1 cellular context compared by ENCODE assay signal in the genomic region with DNA sequence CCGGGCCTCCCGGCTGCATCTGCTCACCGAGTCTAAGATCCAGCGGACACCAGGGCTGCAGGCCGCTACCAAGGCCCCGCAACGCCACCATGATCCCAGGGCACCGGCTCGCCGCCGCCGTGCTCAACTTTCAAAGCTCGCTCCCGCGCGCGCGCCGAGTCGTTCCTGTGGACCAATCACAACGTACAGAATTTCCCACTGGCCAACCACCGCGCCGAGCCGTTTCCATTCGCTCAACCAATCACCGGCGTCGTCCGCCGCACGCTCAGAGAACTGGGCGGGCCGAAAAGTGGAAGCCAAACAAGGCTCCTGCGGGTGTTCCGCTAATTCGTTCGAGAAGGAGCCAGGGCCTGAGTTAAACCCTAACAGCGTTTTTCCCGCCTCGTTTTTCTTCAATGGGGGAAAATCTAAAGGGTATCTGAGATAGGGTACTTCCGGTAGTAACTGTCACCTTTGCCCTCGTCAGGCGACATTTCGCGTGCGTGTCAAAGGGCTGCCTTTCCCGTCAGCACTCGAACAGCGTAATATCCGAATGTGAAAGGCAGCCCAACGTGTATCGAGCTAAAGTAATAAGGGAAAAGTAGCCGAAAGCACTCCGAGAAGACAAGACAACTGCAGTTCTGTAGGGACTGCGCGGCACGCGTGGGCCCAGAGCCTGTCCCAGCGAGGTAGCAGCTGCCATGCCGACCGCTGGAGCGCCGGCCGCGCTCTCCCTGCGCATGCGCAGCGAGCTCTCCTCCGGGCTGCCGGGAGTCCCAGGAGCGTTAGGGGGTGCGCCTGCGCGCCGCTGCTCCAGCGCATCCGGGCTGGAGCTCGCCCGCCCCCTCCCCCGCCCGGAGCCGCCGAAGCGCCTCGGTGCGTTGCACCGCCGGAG.
TF ChIP-seq lines count a peak whose summit lies in the region.

A gene with protein sequence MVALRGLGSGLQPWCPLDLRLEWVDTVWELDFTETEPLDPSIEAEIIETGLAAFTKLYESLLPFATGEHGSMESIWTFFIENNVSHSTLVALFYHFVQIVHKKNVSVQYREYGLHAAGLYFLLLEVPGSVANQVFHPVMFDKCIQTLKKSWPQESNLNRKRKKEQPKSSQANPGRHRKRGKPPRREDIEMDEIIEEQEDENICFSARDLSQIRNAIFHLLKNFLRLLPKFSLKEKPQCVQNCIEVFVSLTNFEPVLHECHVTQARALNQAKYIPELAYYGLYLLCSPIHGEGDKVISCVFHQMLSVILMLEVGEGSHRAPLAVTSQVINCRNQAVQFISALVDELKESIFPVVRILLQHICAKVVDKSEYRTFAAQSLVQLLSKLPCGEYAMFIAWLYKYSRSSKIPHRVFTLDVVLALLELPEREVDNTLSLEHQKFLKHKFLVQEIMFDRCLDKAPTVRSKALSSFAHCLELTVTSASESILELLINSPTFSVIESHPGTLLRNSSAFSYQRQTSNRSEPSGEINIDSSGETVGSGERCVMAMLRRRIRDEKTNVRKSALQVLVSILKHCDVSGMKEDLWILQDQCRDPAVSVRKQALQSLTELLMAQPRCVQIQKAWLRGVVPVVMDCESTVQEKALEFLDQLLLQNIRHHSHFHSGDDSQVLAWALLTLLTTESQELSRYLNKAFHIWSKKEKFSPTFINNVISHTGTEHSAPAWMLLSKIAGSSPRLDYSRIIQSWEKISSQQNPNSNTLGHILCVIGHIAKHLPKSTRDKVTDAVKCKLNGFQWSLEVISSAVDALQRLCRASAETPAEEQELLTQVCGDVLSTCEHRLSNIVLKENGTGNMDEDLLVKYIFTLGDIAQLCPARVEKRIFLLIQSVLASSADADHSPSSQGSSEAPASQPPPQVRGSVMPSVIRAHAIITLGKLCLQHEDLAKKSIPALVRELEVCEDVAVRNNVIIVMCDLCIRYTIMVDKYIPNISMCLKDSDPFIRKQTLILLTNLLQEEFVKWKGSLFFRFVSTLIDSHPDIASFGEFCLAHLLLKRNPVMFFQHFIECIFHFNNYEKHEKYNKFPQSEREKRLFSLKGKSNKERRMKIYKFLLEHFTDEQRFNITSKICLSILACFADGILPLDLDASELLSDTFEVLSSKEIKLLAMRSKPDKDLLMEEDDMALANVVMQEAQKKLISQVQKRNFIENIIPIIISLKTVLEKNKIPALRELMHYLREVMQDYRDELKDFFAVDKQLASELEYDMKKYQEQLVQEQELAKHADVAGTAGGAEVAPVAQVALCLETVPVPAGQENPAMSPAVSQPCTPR (N-terminal part only) (minus strand): TSS at position 132 of the 874 bp plus-strand sequence. CDS start 41 bp downstream, at position 91.
A gene (plus strand): TSS at position 836 of the 874 bp plus-strand sequence. CDS start 452 bp downstream, outside the sequence.

TF ChIP-seq in HEK293, 187 proteins besides CTCF, POLR2A, EP300 and RAD21 (continued from another document):
- TF ChIP-seq, protein P1, sequence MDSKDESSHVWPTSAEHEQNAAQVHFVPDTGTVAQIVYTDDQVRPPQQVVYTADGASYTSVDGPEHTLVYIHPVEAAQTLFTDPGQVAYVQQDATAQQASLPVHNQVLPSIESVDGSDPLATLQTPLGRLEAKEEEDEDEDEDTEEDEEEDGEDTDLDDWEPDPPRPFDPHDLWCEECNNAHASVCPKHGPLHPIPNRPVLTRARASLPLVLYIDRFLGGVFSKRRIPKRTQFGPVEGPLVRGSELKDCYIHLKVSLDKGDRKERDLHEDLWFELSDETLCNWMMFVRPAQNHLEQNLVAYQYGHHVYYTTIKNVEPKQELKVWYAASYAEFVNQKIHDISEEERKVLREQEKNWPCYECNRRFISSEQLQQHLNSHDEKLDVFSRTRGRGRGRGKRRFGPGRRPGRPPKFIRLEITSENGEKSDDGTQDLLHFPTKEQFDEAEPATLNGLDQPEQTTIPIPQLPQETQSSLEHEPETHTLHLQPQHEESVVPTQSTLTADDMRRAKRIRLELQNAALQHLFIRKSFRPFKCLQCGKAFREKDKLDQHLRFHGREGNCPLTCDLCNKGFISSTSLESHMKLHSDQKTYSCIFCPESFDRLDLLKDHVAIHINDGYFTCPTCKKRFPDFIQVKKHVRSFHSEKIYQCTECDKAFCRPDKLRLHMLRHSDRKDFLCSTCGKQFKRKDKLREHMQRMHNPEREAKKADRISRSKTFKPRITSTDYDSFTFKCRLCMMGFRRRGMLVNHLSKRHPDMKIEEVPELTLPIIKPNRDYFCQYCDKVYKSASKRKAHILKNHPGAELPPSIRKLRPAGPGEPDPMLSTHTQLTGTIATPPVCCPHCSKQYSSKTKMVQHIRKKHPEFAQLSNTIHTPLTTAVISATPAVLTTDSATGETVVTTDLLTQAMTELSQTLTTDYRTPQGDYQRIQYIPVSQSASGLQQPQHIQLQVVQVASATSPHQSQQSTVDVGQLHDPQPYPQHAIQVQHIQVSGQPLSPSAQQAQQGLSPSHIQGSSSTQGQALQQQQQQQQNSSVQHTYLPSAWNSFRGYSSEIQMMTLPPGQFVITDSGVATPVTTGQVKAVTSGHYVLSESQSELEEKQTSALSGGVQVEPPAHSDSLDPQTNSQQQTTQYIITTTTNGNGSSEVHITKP (tag by site-specific recombination; IDR thresholded peaks at IDR 0.05): no peak
- no peak for TF ChIP-seq ZNF16 (tag by site-specific recombination; IDR thresholded peaks at IDR 0.05; ENCODE audit: low read depth)
- TF ChIP-seq, protein P2, sequence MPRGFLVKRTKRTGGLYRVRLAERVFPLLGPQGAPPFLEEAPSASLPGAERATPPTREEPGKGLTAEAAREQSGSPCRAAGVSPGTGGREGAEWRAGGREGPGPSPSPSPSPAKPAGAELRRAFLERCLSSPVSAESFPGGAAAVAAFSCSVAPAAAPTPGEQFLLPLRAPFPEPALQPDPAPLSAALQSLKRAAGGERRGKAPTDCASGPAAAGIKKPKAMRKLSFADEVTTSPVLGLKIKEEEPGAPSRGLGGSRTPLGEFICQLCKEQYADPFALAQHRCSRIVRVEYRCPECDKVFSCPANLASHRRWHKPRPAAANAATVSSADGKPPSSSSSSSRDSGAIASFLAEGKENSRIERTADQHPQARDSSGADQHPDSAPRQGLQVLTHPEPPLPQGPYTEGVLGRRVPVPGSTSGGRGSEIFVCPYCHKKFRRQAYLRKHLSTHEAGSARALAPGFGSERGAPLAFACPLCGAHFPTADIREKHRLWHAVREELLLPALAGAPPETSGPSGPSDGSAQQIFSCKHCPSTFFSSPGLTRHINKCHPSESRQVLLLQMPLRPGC (tag by site-specific recombination; IDR thresholded peaks at IDR 0.05): no peak
- no peak for TF ChIP-seq ZNF791 (tag by site-specific recombination; IDR thresholded peaks at IDR 0.05)
- TF ChIP-seq EGR2 (tag by site-specific recombination; IDR thresholded peaks at IDR 0.05; ENCODE audit: low read depth): no peak
- TF ChIP-seq, protein P3, sequence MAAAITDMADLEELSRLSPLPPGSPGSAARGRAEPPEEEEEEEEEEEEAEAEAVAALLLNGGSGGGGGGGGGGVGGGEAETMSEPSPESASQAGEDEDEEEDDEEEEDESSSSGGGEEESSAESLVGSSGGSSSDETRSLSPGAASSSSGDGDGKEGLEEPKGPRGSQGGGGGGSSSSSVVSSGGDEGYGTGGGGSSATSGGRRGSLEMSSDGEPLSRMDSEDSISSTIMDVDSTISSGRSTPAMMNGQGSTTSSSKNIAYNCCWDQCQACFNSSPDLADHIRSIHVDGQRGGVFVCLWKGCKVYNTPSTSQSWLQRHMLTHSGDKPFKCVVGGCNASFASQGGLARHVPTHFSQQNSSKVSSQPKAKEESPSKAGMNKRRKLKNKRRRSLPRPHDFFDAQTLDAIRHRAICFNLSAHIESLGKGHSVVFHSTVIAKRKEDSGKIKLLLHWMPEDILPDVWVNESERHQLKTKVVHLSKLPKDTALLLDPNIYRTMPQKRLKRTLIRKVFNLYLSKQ (tag by site-specific recombination; IDR thresholded peaks at IDR 0.05; ENCODE audit: borderline replicate concordance): no peak
- TF ChIP-seq ZNF23 (tag by site-specific recombination; IDR thresholded peaks at IDR 0.05; ENCODE audit: borderline replicate concordance): no peak
- TF ChIP-seq ZNF623 (tag by site-specific recombination; IDR thresholded peaks at IDR 0.05): no peak
- no peak for TF ChIP-seq ZNF350 (tag by site-specific recombination; IDR thresholded peaks at IDR 0.05)
- TF ChIP-seq ZSCAN23 (tag by site-specific recombination; IDR thresholded peaks at IDR 0.05): no peak
- TF ChIP-seq ZNF157 (tag by site-specific recombination; IDR thresholded peaks at IDR 0.05): no peak
- TF ChIP-seq ZNF768 (tag by site-specific recombination; IDR thresholded peaks at IDR 0.05): no peak
- no peak for TF ChIP-seq ZNF248 (tag by site-specific recombination; IDR thresholded peaks at IDR 0.05)
- TF ChIP-seq ZNF670 (tag by site-specific recombination; IDR thresholded peaks at IDR 0.05; ENCODE audit: low read depth): no peak
- TF ChIP-seq, protein P4, sequence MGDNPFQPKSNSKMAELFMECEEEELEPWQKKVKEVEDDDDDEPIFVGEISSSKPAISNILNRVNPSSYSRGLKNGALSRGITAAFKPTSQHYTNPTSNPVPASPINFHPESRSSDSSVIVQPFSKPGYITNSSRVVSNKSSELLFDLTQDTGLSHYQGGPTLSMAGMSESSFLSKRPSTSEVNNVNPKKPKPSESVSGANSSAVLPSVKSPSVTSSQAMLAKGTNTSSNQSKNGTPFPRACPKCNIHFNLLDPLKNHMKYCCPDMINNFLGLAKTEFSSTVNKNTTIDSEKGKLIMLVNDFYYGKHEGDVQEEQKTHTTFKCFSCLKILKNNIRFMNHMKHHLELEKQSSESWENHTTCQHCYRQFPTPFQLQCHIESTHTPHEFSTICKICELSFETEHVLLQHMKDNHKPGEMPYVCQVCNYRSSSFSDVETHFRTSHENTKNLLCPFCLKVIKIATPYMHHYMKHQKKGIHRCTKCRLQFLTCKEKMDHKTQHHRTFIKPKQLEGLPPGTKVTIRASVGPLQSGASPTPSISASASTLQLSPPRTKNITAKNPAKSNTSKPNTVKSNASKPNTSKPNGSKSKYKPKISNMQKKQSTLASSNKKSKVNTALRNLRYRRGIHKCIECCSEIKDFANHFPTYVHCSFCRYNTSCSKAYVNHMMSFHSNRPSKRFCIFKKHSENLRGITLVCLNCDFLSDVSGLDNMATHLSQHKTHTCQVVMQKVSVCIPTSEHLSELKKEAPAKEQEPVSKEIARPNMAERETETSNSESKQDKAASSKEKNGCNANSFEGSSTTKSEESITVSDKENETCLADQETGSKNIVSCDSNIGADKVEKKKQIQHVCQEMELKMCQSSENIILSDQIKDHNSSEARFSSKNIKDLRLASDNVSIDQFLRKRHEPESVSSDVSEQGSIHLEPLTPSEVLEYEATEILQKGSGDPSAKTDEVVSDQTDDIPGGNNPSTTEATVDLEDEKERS (tag by site-specific recombination; IDR thresholded peaks at IDR 0.05): no peak
- peak; percentile 69 for TF ChIP-seq ZXDB (tag by site-specific recombination; IDR thresholded peaks at IDR 0.05)
- no peak for TF ChIP-seq BCL11B (tag by site-specific recombination; IDR thresholded peaks at IDR 0.05; ENCODE audit: low read depth)
- TF ChIP-seq, protein P5, sequence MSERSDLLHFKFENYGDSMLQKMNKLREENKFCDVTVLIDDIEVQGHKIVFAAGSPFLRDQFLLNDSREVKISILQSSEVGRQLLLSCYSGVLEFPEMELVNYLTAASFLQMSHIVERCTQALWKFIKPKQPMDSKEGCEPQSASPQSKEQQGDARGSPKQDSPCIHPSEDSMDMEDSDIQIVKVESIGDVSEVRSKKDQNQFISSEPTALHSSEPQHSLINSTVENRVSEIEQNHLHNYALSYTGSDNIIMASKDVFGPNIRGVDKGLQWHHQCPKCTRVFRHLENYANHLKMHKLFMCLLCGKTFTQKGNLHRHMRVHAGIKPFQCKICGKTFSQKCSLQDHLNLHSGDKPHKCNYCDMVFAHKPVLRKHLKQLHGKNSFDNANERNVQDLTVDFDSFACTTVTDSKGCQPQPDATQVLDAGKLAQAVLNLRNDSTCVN (tag by site-specific recombination; optimal IDR thresholded peaks at IDR 0.05): peak; percentile 87
- no peak for TF ChIP-seq ZNF114 (tag by site-specific recombination; IDR thresholded peaks at IDR 0.05)
- TF ChIP-seq ZNF777 (tag by site-specific recombination; IDR thresholded peaks at IDR 0.05; ENCODE audit: borderline replicate concordance): no peak
- TF ChIP-seq ZNF677 (tag by site-specific recombination; IDR thresholded peaks at IDR 0.05): no peak
- TF ChIP-seq ZNF48 (tag by site-specific recombination; IDR thresholded peaks at IDR 0.05): no peak
- no peak for TF ChIP-seq ZNF548 (tag by site-specific recombination; IDR thresholded peaks at IDR 0.05)
- TF ChIP-seq ZBTB7A (tag by site-specific recombination; IDR thresholded peaks at IDR 0.05; ENCODE audit: low read depth): no peak
- no peak for TF ChIP-seq ZNF510 (tag by site-specific recombination; IDR thresholded peaks at IDR 0.05; ENCODE audit: insufficient replicate concordance)
- TF ChIP-seq ZNF211 (tag by site-specific recombination; IDR thresholded peaks at IDR 0.05; ENCODE audit: low read depth): no peak
- no peak for TF ChIP-seq ZNF138 (tag by site-specific recombination; IDR thresholded peaks at IDR 0.05; ENCODE audit: borderline replicate concordance)
- no peak for TF ChIP-seq HOXD13 (CRISPR knock-in tag; IDR thresholded peaks at IDR 0.05; ENCODE audit: borderline replicate concordance)
- TF ChIP-seq ZNF423 (tag by site-specific recombination; IDR thresholded peaks at IDR 0.05): no peak
- TF ChIP-seq, protein P6, sequence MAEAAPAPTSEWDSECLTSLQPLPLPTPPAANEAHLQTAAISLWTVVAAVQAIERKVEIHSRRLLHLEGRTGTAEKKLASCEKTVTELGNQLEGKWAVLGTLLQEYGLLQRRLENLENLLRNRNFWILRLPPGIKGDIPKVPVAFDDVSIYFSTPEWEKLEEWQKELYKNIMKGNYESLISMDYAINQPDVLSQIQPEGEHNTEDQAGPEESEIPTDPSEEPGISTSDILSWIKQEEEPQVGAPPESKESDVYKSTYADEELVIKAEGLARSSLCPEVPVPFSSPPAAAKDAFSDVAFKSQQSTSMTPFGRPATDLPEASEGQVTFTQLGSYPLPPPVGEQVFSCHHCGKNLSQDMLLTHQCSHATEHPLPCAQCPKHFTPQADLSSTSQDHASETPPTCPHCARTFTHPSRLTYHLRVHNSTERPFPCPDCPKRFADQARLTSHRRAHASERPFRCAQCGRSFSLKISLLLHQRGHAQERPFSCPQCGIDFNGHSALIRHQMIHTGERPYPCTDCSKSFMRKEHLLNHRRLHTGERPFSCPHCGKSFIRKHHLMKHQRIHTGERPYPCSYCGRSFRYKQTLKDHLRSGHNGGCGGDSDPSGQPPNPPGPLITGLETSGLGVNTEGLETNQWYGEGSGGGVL (tag by site-specific recombination; IDR thresholded peaks at IDR 0.05): no peak
- TF ChIP-seq YY2 (tag by site-specific recombination; IDR thresholded peaks at IDR 0.05): 0 out of 2 replicates have a peak, but pooled peaks have one; percentile 47
